2 cellular contexts compared by ENCODE assay signal in the genomic region with DNA sequence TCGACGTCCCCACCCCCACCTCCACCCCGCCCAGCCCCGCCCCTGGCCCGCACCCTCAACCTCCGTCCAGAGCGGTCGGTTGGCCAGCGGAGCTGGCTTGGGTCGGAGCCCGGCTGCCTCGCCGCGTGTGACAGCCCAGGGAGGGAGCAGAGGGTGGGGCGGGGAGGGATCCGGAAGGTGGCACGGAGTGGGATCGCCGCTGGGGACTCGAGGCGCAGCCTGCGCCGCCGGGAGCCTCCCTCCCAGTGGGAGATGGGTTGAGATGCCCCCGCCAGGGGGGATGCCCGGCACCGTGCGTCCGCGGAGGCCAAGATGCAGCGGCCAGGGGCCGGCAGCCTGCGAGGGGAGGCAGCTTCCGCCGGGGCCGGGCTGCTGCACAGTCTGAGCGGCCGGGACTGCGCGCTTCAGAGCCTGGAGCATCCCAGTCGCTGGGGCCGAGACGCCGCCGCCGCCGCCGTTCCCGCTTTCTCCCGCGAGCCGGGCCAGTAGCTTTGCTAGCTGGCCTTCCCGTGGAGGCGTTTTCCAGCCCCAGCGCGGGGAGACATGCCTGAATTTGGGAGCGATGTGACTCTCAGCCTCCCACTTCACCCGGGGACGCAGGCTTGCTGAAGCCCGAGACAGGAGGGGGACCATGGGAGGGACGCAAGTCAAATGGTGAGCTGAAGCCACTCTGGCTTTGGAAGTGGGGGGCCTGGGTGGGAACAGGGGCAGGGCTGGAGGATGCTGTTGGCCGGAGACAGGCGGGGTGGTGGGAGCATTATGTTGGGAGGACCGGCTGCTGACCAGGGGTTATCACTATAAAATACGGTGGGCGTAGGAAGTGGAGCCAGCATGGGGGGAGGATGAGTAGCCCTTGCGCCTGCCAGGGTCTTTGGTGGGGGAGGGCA.
TF ChIP-seq lines count a peak whose summit lies in the region.

No MANE protein-coding gene starts in this region.

TF ChIP-seq in HEK293, 187 proteins besides CTCF, POLR2A, EP300 and RAD21 (continues in another document):
- TF ChIP-seq REPIN1 (tag by site-specific recombination; IDR thresholded peaks at IDR 0.05; ENCODE audit: low read depth) (no peak), ZNF239 (tag by site-specific recombination; IDR thresholded peaks at IDR 0.05) (no peak), ZNF211 (tag by site-specific recombination; IDR thresholded peaks at IDR 0.05; ENCODE audit: low read depth) (no peak), ZBTB6 (tag by site-specific recombination; IDR thresholded peaks at IDR 0.05) (no peak), ZNF391 (tag by site-specific recombination; IDR thresholded peaks at IDR 0.05; ENCODE audit: borderline replicate concordance, low read depth) (no peak), ZNF624 (tag by site-specific recombination; IDR thresholded peaks at IDR 0.05) (no peak), ZNF473 (tag by site-specific recombination; IDR thresholded peaks at IDR 0.05) (no peak), ZIC2 (tag by site-specific recombination; IDR thresholded peaks at IDR 0.05) (peak; percentile 89), ZNF510 (tag by site-specific recombination; IDR thresholded peaks at IDR 0.05; ENCODE audit: insufficient replicate concordance) (no peak), ZNF398 (tag by site-specific recombination; IDR thresholded peaks at IDR 0.05) (peak; percentile 83), ZSCAN18 (tag by site-specific recombination; IDR thresholded peaks at IDR 0.05) (no peak), SP7 (tag by site-specific recombination; IDR thresholded peaks at IDR 0.05) (0 out of 2 replicates have a peak, but pooled peaks have one; percentile 40), ZEB2 (tag by site-specific recombination; IDR thresholded peaks at IDR 0.05) (no peak), ZNF23 (tag by site-specific recombination; IDR thresholded peaks at IDR 0.05; ENCODE audit: borderline replicate concordance) (no peak), ZBTB21 (tag by site-specific recombination; IDR thresholded peaks at IDR 0.05) (no peak), ZXDB (tag by site-specific recombination; IDR thresholded peaks at IDR 0.05) (no peak)
- TF ChIP-seq, protein P1, sequence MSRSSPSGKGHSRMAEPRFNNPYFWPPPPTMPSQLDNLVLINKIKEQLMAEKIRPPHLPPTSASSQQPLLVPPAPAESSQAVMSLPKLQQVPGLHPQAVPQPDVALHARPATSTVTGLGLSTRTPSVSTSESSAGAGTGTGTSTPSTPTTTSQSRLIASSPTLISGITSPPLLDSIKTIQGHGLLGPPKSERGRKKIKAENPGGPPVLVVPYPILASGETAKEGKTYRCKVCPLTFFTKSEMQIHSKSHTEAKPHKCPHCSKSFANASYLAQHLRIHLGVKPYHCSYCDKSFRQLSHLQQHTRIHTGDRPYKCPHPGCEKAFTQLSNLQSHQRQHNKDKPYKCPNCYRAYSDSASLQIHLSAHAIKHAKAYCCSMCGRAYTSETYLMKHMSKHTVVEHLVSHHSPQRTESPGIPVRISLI (tag by site-specific recombination; IDR thresholded peaks at IDR 0.05) = no peak
- TF ChIP-seq, protein P2, sequence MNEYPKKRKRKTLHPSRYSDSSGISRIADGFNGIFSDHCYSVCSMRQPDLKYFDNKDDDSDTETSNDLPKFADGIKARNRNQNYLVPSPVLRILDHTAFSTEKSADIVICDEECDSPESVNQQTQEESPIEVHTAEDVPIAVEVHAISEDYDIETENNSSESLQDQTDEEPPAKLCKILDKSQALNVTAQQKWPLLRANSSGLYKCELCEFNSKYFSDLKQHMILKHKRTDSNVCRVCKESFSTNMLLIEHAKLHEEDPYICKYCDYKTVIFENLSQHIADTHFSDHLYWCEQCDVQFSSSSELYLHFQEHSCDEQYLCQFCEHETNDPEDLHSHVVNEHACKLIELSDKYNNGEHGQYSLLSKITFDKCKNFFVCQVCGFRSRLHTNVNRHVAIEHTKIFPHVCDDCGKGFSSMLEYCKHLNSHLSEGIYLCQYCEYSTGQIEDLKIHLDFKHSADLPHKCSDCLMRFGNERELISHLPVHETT (tag by site-specific recombination; IDR thresholded peaks at IDR 0.05) = no peak
- TF ChIP-seq, protein P3, sequence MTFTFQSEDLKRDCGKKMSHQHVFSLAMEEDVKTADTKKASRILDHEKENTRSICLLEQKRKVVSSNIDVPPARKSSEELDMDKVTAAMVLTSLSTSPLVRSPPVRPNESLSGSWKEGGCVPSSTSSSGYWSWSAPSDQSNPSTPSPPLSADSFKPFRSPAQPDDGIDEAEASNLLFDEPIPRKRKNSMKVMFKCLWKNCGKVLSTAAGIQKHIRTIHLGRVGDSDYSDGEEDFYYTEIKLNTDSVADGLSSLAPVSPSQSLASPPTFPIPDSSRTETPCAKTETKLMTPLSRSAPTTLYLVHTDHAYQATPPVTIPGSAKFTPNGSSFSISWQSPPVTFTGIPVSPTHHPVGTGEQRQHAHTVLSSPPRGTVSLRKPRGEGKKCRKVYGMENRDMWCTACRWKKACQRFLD (tag by site-specific recombination; IDR thresholded peaks at IDR 0.05) = no peak

TF ChIP-seq in endothelial cell of umbilical vein, 7 proteins besides CTCF, POLR2A, EP300 and RAD21:
- TF ChIP-seq JUN (IDR thresholded peaks at IDR 0.05; ENCODE audit: borderline replicate concordance, insufficient read depth, insufficient read length, low read depth) = no peak
- no peak for TF ChIP-seq FOS (IDR thresholded peaks at IDR 0.05; ENCODE audit: borderline replicate concordance, insufficient read depth, low read length)
- peak; percentile 53 for TF ChIP-seq POLR2AphosphoS5 (IDR thresholded peaks at IDR 0.05; ENCODE audit: insufficient read depth, low read depth, low read length)
TF ChIP-seq in endothelial cell of umbilical vein: peak in this region for 1.
